ENCODE assay signal across 2 cellular contexts in the genomic region with DNA sequence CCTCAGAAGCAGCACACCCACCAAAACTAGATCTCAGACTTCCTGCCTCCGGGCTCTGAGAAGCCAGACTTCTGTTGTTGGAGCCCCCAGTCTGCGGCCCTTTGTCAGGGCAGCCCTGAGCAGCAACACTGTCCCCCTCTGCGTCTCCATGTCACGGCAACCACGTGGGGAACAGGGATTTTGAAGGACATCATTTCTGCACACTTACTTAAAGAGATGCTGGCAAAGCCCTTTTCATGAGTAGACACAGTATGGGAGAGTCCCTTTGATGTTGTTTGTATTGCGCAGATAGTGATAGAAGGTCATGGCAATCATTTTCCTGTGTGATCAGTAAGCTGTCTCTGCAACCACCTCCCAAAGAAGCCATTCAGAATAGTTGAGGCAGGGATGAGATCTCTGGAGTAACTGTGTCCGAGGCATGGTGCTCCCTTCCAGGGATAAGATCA.
A peak's percentile ranks its signal among the peaks of the same experiment; 100 is the strongest.
TF ChIP-seq lines count a peak whose summit lies in the region.

No MANE protein-coding gene starts in this region.

TF ChIP-seq in IMR-90, 13 proteins besides CTCF, POLR2A, EP300 and RAD21:
- TF ChIP-seq, protein P1, sequence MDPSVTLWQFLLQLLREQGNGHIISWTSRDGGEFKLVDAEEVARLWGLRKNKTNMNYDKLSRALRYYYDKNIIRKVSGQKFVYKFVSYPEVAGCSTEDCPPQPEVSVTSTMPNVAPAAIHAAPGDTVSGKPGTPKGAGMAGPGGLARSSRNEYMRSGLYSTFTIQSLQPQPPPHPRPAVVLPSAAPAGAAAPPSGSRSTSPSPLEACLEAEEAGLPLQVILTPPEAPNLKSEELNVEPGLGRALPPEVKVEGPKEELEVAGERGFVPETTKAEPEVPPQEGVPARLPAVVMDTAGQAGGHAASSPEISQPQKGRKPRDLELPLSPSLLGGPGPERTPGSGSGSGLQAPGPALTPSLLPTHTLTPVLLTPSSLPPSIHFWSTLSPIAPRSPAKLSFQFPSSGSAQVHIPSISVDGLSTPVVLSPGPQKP (IDR thresholded peaks at IDR 0.05; ENCODE audit: borderline replicate concordance, low read depth, low read length): no peak
- no peak for TF ChIP-seq SMC3 (IDR thresholded peaks at IDR 0.05; ENCODE audit: low read depth, low read length)
- TF ChIP-seq FOS (IDR thresholded peaks at IDR 0.05; ENCODE audit: low read depth, low read length): no peak
- no peak for TF ChIP-seq BHLHE40 (IDR thresholded peaks at IDR 0.05; ENCODE audit: low read depth, low read length)
- TF ChIP-seq, protein P2, sequence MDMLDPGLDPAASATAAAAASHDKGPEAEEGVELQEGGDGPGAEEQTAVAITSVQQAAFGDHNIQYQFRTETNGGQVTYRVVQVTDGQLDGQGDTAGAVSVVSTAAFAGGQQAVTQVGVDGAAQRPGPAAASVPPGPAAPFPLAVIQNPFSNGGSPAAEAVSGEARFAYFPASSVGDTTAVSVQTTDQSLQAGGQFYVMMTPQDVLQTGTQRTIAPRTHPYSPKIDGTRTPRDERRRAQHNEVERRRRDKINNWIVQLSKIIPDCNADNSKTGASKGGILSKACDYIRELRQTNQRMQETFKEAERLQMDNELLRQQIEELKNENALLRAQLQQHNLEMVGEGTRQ (IDR thresholded peaks at IDR 0.05; ENCODE audit: low read depth, low read length): no peak
- TF ChIP-seq MAZ (IDR thresholded peaks at IDR 0.05; ENCODE audit: borderline replicate concordance, low read depth, low read length): no peak
- TF ChIP-seq RFX5 (IDR thresholded peaks at IDR 0.05; ENCODE audit: low read depth, low read length): no peak
- no peak for TF ChIP-seq RCOR1 (IDR thresholded peaks at IDR 0.05; ENCODE audit: insufficient replicate concordance, low read length)
- no peak for TF ChIP-seq CHD1 (IDR thresholded peaks at IDR 0.05; ENCODE audit: low read depth, low read length)
- TF ChIP-seq MXI1 (IDR thresholded peaks at IDR 0.05; ENCODE audit: borderline replicate concordance, low read depth, low read length): no peak
- TF ChIP-seq CEBPB (IDR thresholded peaks at IDR 0.05; ENCODE audit: low read depth, low read length): no peak
- no peak for TF ChIP-seq MAFK (IDR thresholded peaks at IDR 0.05; ENCODE audit: low read depth, low read length)
- no peak for TF ChIP-seq NFE2L2 (IDR thresholded peaks at IDR 0.05; ENCODE audit: low read depth, low read length)

TF ChIP-seq in HepG2, 621 proteins besides CTCF, POLR2A, EP300 and RAD21 (continues in another document):
- TF ChIP-seq, protein P3, sequence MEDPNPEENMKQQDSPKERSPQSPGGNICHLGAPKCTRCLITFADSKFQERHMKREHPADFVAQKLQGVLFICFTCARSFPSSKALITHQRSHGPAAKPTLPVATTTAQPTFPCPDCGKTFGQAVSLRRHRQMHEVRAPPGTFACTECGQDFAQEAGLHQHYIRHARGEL (CRISPR knock-in tag; IDR thresholded peaks at IDR 0.05): no peak
- TF ChIP-seq FOXJ3 (CRISPR knock-in tag; IDR thresholded peaks at IDR 0.05; ENCODE audit: borderline replicate concordance) (peak; percentile 49; the same call in 1 of the 2 replicates), ZNF331 (CRISPR knock-in tag; IDR thresholded peaks at IDR 0.05) (peak; percentile 42; the same call in 1 of the 2 replicates), ZNF224 (CRISPR knock-in tag; IDR thresholded peaks at IDR 0.05) (no peak), NKX3-1 (CRISPR knock-in tag; IDR thresholded peaks at IDR 0.05) (peak; percentile 59; the same call in 1 of the 2 replicates), SRF (IDR thresholded peaks at IDR 0.05; ENCODE audit: low read depth, low read length) (no peak), ZNF556 (CRISPR knock-in tag; IDR thresholded peaks at IDR 0.05; ENCODE audit: borderline replicate concordance) (peak; percentile 23; the same call in 1 of the 2 replicates), U2AF1 (optimal IDR thresholded peaks at IDR 0.05; ENCODE audit: low read depth, low read length) (no peak), PHF20 (CRISPR knock-in tag; IDR thresholded peaks at IDR 0.05) (no peak), RARA (CRISPR knock-in tag; IDR thresholded peaks at IDR 0.05) (peak; percentile 80), TEAD3 (CRISPR knock-in tag; optimal IDR thresholded peaks at IDR 0.05; ENCODE audit: borderline replicate concordance) (peak; percentile 42), RORA (CRISPR knock-in tag; IDR thresholded peaks at IDR 0.05) (no peak), PHF5A (CRISPR knock-in tag; IDR thresholded peaks at IDR 0.05; ENCODE audit: low read depth, unreplicated experiment) (no peak), IKZF4 (CRISPR knock-in tag; IDR thresholded peaks at IDR 0.05; ENCODE audit: borderline replicate concordance, low read depth, not compliant biosample characterization) (no peak), ZMYM4 (CRISPR knock-in tag; IDR thresholded peaks at IDR 0.05) (no peak), NR2F1 (CRISPR knock-in tag; IDR thresholded peaks at IDR 0.05) (peak; percentile 54 to 64; a peak in 2 of 4 replicates), SMARCC2 (IDR thresholded peaks at IDR 0.05) (no peak), ZNF768 (CRISPR knock-in tag; IDR thresholded peaks at IDR 0.05) (no peak), GABPA (IDR thresholded peaks at IDR 0.05; ENCODE audit: low read depth, low read length) (no peak), GABPA (CRISPR knock-in tag; IDR thresholded peaks at IDR 0.05; ENCODE audit: low read depth) (no peak), SOX5 (CRISPR knock-in tag; IDR thresholded peaks at IDR 0.05; ENCODE audit: borderline replicate concordance) (peak; percentile 77), HNRNPUL1 (IDR thresholded peaks at IDR 0.05; ENCODE audit: low read depth, low read length) (no peak), HCFC1 (IDR thresholded peaks at IDR 0.05; ENCODE audit: low read depth, low read length) (no peak), REPIN1 (CRISPR knock-in tag; IDR thresholded peaks at IDR 0.05; ENCODE audit: borderline replicate concordance, low read depth) (0 out of 2 replicates have a peak, but pooled peaks have one; percentile 31)
- TF ChIP-seq, protein P4, sequence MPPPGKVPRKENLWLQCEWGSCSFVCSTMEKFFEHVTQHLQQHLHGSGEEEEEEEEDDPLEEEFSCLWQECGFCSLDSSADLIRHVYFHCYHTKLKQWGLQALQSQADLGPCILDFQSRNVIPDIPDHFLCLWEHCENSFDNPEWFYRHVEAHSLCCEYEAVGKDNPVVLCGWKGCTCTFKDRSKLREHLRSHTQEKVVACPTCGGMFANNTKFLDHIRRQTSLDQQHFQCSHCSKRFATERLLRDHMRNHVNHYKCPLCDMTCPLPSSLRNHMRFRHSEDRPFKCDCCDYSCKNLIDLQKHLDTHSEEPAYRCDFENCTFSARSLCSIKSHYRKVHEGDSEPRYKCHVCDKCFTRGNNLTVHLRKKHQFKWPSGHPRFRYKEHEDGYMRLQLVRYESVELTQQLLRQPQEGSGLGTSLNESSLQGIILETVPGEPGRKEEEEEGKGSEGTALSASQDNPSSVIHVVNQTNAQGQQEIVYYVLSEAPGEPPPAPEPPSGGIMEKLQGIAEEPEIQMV (CRISPR knock-in tag; IDR thresholded peaks at IDR 0.05; ENCODE audit: low read depth): no peak
- TF ChIP-seq, protein P5, sequence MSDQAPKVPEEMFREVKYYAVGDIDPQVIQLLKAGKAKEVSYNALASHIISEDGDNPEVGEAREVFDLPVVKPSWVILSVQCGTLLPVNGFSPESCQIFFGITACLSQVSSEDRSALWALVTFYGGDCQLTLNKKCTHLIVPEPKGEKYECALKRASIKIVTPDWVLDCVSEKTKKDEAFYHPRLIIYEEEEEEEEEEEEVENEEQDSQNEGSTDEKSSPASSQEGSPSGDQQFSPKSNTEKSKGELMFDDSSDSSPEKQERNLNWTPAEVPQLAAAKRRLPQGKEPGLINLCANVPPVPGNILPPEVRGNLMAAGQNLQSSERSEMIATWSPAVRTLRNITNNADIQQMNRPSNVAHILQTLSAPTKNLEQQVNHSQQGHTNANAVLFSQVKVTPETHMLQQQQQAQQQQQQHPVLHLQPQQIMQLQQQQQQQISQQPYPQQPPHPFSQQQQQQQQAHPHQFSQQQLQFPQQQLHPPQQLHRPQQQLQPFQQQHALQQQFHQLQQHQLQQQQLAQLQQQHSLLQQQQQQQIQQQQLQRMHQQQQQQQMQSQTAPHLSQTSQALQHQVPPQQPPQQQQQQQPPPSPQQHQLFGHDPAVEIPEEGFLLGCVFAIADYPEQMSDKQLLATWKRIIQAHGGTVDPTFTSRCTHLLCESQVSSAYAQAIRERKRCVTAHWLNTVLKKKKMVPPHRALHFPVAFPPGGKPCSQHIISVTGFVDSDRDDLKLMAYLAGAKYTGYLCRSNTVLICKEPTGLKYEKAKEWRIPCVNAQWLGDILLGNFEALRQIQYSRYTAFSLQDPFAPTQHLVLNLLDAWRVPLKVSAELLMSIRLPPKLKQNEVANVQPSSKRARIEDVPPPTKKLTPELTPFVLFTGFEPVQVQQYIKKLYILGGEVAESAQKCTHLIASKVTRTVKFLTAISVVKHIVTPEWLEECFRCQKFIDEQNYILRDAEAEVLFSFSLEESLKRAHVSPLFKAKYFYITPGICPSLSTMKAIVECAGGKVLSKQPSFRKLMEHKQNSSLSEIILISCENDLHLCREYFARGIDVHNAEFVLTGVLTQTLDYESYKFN (CRISPR knock-in tag; conservative IDR thresholded peaks at IDR 0.05): peak; percentile 74
- TF ChIP-seq, protein P6, sequence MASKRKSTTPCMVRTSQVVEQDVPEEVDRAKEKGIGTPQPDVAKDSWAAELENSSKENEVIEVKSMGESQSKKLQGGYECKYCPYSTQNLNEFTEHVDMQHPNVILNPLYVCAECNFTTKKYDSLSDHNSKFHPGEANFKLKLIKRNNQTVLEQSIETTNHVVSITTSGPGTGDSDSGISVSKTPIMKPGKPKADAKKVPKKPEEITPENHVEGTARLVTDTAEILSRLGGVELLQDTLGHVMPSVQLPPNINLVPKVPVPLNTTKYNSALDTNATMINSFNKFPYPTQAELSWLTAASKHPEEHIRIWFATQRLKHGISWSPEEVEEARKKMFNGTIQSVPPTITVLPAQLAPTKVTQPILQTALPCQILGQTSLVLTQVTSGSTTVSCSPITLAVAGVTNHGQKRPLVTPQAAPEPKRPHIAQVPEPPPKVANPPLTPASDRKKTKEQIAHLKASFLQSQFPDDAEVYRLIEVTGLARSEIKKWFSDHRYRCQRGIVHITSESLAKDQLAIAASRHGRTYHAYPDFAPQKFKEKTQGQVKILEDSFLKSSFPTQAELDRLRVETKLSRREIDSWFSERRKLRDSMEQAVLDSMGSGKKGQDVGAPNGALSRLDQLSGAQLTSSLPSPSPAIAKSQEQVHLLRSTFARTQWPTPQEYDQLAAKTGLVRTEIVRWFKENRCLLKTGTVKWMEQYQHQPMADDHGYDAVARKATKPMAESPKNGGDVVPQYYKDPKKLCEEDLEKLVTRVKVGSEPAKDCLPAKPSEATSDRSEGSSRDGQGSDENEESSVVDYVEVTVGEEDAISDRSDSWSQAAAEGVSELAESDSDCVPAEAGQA (IDR thresholded peaks at IDR 0.05; ENCODE audit: low read depth): no peak
- TF ChIP-seq, protein P6 (CRISPR knock-in tag; IDR thresholded peaks at IDR 0.05; ENCODE audit: borderline replicate concordance): no peak
- TF ChIP-seq, protein P2 (IDR thresholded peaks at IDR 0.05; ENCODE audit: low read depth, low read length): no peak
- TF ChIP-seq, protein P2 (CRISPR knock-in tag; IDR thresholded peaks at IDR 0.05; ENCODE audit: borderline replicate concordance): peak; percentile 18; the same call in 1 of the 2 replicates
- TF ChIP-seq, protein P7, sequence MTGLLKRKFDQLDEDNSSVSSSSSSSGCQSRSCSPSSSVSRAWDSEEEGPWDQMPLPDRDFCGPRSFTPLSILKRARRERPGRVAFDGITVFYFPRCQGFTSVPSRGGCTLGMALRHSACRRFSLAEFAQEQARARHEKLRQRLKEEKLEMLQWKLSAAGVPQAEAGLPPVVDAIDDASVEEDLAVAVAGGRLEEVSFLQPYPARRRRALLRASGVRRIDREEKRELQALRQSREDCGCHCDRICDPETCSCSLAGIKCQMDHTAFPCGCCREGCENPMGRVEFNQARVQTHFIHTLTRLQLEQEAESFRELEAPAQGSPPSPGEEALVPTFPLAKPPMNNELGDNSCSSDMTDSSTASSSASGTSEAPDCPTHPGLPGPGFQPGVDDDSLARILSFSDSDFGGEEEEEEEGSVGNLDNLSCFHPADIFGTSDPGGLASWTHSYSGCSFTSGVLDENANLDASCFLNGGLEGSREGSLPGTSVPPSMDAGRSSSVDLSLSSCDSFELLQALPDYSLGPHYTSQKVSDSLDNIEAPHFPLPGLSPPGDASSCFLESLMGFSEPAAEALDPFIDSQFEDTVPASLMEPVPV (CRISPR knock-in tag; IDR thresholded peaks at IDR 0.05): 0 out of 2 replicates have a peak, but pooled peaks have one; percentile 12
- TF ChIP-seq, protein P8, sequence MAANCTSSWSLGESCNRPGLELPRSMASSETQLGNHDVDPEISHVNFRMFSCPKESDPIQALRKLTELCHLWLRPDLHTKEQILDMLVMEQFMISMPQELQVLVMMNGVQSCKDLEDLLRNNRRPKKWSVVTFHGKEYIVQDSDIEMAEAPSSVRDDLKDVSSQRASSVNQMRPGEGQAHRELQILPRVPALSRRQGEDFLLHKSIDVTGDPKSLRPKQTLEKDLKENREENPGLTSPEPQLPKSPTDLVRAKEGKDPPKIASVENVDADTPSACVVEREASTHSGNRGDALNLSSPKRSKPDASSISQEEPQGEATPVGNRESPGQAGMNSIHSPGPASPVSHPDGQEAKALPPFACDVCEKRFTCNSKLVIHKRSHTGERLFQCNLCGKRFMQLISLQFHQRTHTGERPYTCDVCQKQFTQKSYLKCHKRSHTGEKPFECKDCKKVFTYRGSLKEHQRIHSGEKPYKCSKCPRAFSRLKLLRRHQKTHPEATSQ (CRISPR knock-in tag; IDR thresholded peaks at IDR 0.05; ENCODE audit: borderline replicate concordance): 0 out of 2 replicates have a peak, but pooled peaks have one; percentile 38
